In the genomic region with DNA sequence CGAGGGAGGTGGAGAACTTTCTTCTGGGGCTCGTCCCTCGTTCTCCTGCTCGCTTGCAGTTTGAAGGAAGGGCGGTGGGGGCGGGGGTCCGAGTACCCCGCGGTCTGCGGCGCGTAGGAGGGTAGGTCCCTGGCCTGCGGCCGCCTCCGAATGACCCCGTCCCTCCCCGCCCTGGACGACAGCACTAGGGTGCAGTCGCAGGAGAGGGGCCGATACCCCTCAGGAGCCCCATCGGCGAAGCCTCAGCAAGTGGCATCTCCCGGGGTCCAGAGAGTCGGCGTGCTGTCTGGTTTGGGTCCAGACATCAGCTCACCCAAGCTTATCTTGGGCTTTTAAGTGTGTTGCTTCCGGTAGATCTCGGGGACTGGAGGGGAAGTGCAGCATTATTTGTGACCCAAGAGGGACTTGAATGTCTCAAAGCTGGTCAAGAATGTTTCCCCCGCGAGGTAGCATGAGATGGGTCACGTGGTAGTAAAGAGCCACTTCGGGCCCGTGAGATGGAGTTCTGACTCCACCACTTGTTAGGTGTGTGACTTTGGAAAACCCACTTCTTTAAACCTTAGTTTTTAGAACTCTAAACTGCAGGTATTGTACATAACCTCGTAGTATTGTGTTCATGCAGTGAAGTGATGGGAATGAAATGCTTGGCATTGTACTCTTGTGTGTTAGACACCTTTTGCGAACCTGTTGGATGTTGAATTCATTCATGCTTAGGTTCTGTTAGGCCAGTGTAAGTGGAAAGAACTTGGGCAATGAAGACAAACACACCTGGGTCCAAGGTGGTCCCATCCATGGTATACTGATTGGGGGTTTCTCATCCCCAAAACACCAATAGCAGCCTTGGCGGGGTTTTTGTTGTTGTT, we compare ENCODE assay signal across 8 cellular contexts. TPM values are rescaled to one million over a fixed set of nuclear protein-coding genes. Genes with fewer than 3 reads are reported as not detected.
DNase-seq lines count a peak whose midpoint lies in the region; ATAC-seq and TF ChIP-seq lines count a peak whose summit lies in the region.

No MANE protein-coding gene starts in this region.

- POLR2A ChIA-PET in CD4-positive, alpha-beta memory T cell (lab: Charles Lee; ENCODE audit: partially characterized antibody), result interaction anchor here (1.3 kb wide), 1 partner anchor 204 kb away, joined by 4 read pairs; a partner anchor contains a TSS
- POLR2A ChIA-PET in activated CD4-positive, alpha-beta memory T cell treated with anti-CD3 and anti-CD28 coated beads, Interleukin-2, amount 10 ng/mL, durations not matched to agents 7 days and 5 days (lab: Charles Lee), result interaction anchor here (1.2 to 1.5 kb wide), 2 partner anchors 95 to 205 kb away, joined by 4 to 5 read pairs; a partner anchor contains a TSS
- POLR2A ChIA-PET in RWPE1 (lab: Yijun Ruan, JAX; ENCODE audit: low non-redundant PET), result no interaction called here

- peaks cover 18 to 34% (median 24%) of the 10 kb centered on the region in 4 donors for H3K4me1 Mint-ChIP-seq in CD4-positive, alpha-beta memory T cell
- peaks cover 13% of the 10 kb centered on the region for H3K4me1 Mint-ChIP-seq in activated CD4-positive, alpha-beta memory T cell treated with anti-CD3 and anti-CD28 coated beads, Interleukin-2, amount 10 ng/mL, durations not matched to agents 7 days and 5 days
- peaks cover 5 to 24% of the 10 kb centered on the region in 2 donors for H3K4me1 Mint-ChIP-seq in natural killer cell

- TF ChIP-seq CTCF in natural killer cell (IDR thresholded peaks at IDR 0.05), result no peak
- TF ChIP-seq CTCF in vagina (IDR thresholded peaks at IDR 0.05), result no peak
- TF ChIP-seq CTCF in RWPE1 (conservative IDR thresholded peaks at IDR 0.05; ENCODE audit: low read depth), result no peak

- H3K9me3 Mint-ChIP-seq in CD4-positive, alpha-beta memory T cell, result no peaks in the 10 kb centered on the region
- H3K9me3 Mint-ChIP-seq in activated CD4-positive, alpha-beta memory T cell treated with anti-CD3 and anti-CD28 coated beads, Interleukin-2, amount 10 ng/mL, durations not matched to agents 7 days and 5 days, result no peaks in the 10 kb centered on the region
- H3K9me3 Mint-ChIP-seq in natural killer cell, result no peaks in the 10 kb centered on the region

- intact Hi-C loops in CD4-positive, alpha-beta memory T cell (cut with micrococcal nuclease), result loop anchor here (1.0 to 5.0 kb wide), 5 partner anchors 57 to 1045 kb away; a partner anchor contains a TSS
- intact Hi-C loops in natural killer cell (cut with micrococcal nuclease), result loop anchor here (1.0 kb wide), 2 partner anchors 176 to 204 kb away; a partner anchor contains a TSS
- intact Hi-C loops in vagina (cut with DNase I), result loop anchor here (2.0 kb wide), 1 partner anchor 175 kb away; no protein-coding TSS in a partner anchor

- H3K9me3 ChIP-seq in CD4-positive, alpha-beta memory T cell (ENCODE audit: control insufficient read depth in 1 of 2, low read length in 2 of 2), result no peaks in the 10 kb centered on the region
- H3K9me3 ChIP-seq in MG63 (no peaks in the 10 kb centered on the region), esophagus (ENCODE audit: control insufficient read depth in 2 of 2, insufficient read depth in 1 of 2, low read depth in 1 of 2, low read length in 1 of 2) (peaks cover 0 to 2% of the 10 kb centered on the region in 2 donors), vagina (no peaks in the 10 kb centered on the region)

- H3K27me3 ChIP-seq in CD4-positive, alpha-beta memory T cell (ENCODE audit: insufficient read depth, low read length), result no peaks in the 10 kb centered on the region
- H3K27me3 ChIP-seq in MG63 (peaks cover 6% of the 10 kb centered on the region), esophagus (ENCODE audit: control insufficient read depth in 1 of 2, insufficient read depth in 2 of 2, low read length in 2 of 2) (no peaks in the 10 kb centered on the region), vagina (no peaks in the 10 kb centered on the region)

- TF ChIP-seq POLR2A in vagina (IDR thresholded peaks at IDR 0.05), result no peak

- H3K27ac Mint-ChIP-seq in CD4-positive, alpha-beta memory T cell, result peak overlapping the region; percentile 47 to 90 (median 86)
- no peak overlapping the region for H3K27ac Mint-ChIP-seq in activated CD4-positive, alpha-beta memory T cell treated with anti-CD3 and anti-CD28 coated beads, Interleukin-2, amount 10 ng/mL, durations not matched to agents 7 days and 5 days
- peak overlapping the region; percentile 31 to 71 for H3K27ac Mint-ChIP-seq in natural killer cell

- peak; percentile 23 to 48 (median 26) for DNase-seq in CD4-positive, alpha-beta memory T cell
- no peak for DNase-seq in MG63
- DNase-seq in activated CD4-positive, alpha-beta memory T cell treated with anti-CD3 and anti-CD28 coated beads, Interleukin-2, amount 10 ng/mL, durations not matched to agents 7 days and 5 days, result peak; percentile 25
- DNase-seq in natural killer cell, result peak; percentile 30
- no peak for DNase-seq in vagina (ENCODE audit: extremely low spot score in 2 of 2)
- DNase-seq in RWPE1 (ENCODE audit: low spot score), result no peak

- peak overlapping the region; percentile 85 to 93 (median 89) for H3K4me3 Mint-ChIP-seq in CD4-positive, alpha-beta memory T cell
- peak overlapping the region; percentile 70 for H3K4me3 Mint-ChIP-seq in activated CD4-positive, alpha-beta memory T cell treated with anti-CD3 and anti-CD28 coated beads, Interleukin-2, amount 10 ng/mL, durations not matched to agents 7 days and 5 days
- H3K4me3 Mint-ChIP-seq in natural killer cell, result peak overlapping the region; percentile 79

- peaks cover 0 to 3% of the 10 kb centered on the region in 2 donors for H3K27me3 Mint-ChIP-seq in CD4-positive, alpha-beta memory T cell
- H3K27me3 Mint-ChIP-seq in activated CD4-positive, alpha-beta memory T cell treated with anti-CD3 and anti-CD28 coated beads, Interleukin-2, amount 10 ng/mL, durations not matched to agents 7 days and 5 days, result peaks cover 39% of the 10 kb centered on the region
- H3K27me3 Mint-ChIP-seq in natural killer cell (ENCODE audit: low read depth in 2 of 2), result peaks cover 0 to 20% of the 10 kb centered on the region in 2 donors

- no peaks in the 10 kb centered on the region for H3K36me3 ChIP-seq in CD4-positive, alpha-beta memory T cell (ENCODE audit: insufficient read depth, low read length)
- H3K36me3 ChIP-seq in MG63 (no peaks in the 10 kb centered on the region), esophagus (ENCODE audit: control insufficient read depth in 2 of 2, insufficient read depth in 2 of 2, low read length in 1 of 2) (no peaks in the 10 kb centered on the region), vagina (no peaks in the 10 kb centered on the region)

- peak overlapping the region; percentile 39 to 44 for H3K4me3 ChIP-seq in CD4-positive, alpha-beta memory T cell (ENCODE audit: low read length in 2 of 2)
- peak overlapping the region; percentile 39 for H3K4me3 ChIP-seq in MG63
- H3K4me3 ChIP-seq in esophagus (ENCODE audit: low read depth in 1 of 2, low read length in 2 of 2), result peak overlapping the region; percentile 83 to 85
- peak overlapping the region; percentile 83 to 85 for H3K4me3 ChIP-seq in vagina

- 10 to 11% methylated on average over 35 of the region's 35 CpGs for WGBS in esophagus, 2 donors

- H3K4me1 ChIP-seq in CD4-positive, alpha-beta memory T cell (ENCODE audit: insufficient read depth, low read length), result peaks cover 10% of the 10 kb centered on the region
- no peaks in the 10 kb centered on the region for H3K4me1 ChIP-seq in esophagus (ENCODE audit: control insufficient read depth in 2 of 2, insufficient read depth in 2 of 2, low read length in 1 of 2)
- peaks cover 19% of the 10 kb centered on the region for H3K4me1 ChIP-seq in vagina

- CTCF ChIA-PET in CD4-positive, alpha-beta memory T cell (lab: Charles Lee; ENCODE audit: partially characterized antibody), result interaction anchor here (0.8 to 1.7 kb wide), 7 partner anchors 13 to 205 kb away, joined by 3 to 15 read pairs (median 4); a partner anchor contains a TSS
- CTCF ChIA-PET in activated CD4-positive, alpha-beta memory T cell treated with anti-CD3 and anti-CD28 coated beads, Interleukin-2, amount 10 ng/mL, durations not matched to agents 7 days and 5 days (lab: Charles Lee), result interaction anchor here (0.6 to 1.3 kb wide), 8 partner anchors 17 to 217 kb away, joined by 3 to 5 read pairs (median 4); no protein-coding TSS in a partner anchor
- CTCF ChIA-PET in RWPE1 (lab: Yijun Ruan, JAX), result interaction anchor here (0.6 kb wide), 1 partner anchor 77 kb away, joined by 5 read pairs; no protein-coding TSS in a partner anchor

- H3K36me3 Mint-ChIP-seq in CD4-positive, alpha-beta memory T cell, result peaks cover 0 to 3% of the 10 kb centered on the region in 2 donors
- no peaks in the 10 kb centered on the region for H3K36me3 Mint-ChIP-seq in activated CD4-positive, alpha-beta memory T cell treated with anti-CD3 and anti-CD28 coated beads, Interleukin-2, amount 10 ng/mL, durations not matched to agents 7 days and 5 days (ENCODE audit: low read depth)
- H3K36me3 Mint-ChIP-seq in natural killer cell, result no peaks in the 10 kb centered on the region

- peak overlapping the region; percentile 37 for H3K27ac ChIP-seq in CD4-positive, alpha-beta memory T cell (ENCODE audit: low read depth, low read length)
- H3K27ac ChIP-seq in esophagus (ENCODE audit: low read depth in 2 of 2, low read length in 1 of 2) (no peak overlapping the region), vagina (peak overlapping the region; percentile 77), RWPE1 (no peak overlapping the region)

- ATAC-seq in GM21447 (IDR thresholded peaks at IDR 0.05; ENCODE audit: unreplicated experiment), result peak; percentile 48
- peak; percentile 16 to 38 (median 31) for ATAC-seq in natural killer cell

RNA-seq across cellular contexts. Expression of a gene that starts 0.9 kb away (rescaled TPM):
- total RNA-seq in CD4-positive, alpha-beta memory T cell, result 1 to 10 TPM; 4.4 to 5.8 TPM
- polyA plus RNA-seq in CD4-positive, alpha-beta memory T cell, result 1 to 10 TPM; 2.8 to 4.2 TPM
- 0.27 and 7.1 TPM in 2 replicates for total RNA-seq in MG63 (2014; rRNA removed; shearing (Covaris generic); ENCODE audit: low replicate concordance)
- total RNA-seq in activated CD4-positive, alpha-beta memory T cell treated with anti-CD3 and anti-CD28 coated beads, Interleukin-2, amount 10 ng/mL, durations not matched to agents 7 days and 5 days, result 1 to 10 TPM; 4.2 to 4.8 TPM
- 1 to 10 TPM; 2.9 to 5.8 TPM for polyA plus RNA-seq in esophagus
- total RNA-seq in natural killer cell, result 1 to 10 TPM; 4.5 to 9.0 (median 4.6) TPM
- 13.3 TPM for total RNA-seq in vagina

RNA-seq across cellular contexts. Expression of a gene that starts 21.8 kb away (rescaled TPM):
- total RNA-seq in CD4-positive, alpha-beta memory T cell, result 1 to 10 TPM; 5.9 to 6.8 TPM
- polyA plus RNA-seq in CD4-positive, alpha-beta memory T cell, result 1 to 10 TPM; 3.1 to 3.8 TPM
- 1.1 and 1.8 TPM in 2 replicates for total RNA-seq in MG63 (2014; rRNA removed; shearing (Covaris generic); ENCODE audit: low replicate concordance)
- 10 to 100 TPM; 11.3 to 11.6 TPM for total RNA-seq in activated CD4-positive, alpha-beta memory T cell treated with anti-CD3 and anti-CD28 coated beads, Interleukin-2, amount 10 ng/mL, durations not matched to agents 7 days and 5 days
- 10 to 100 TPM; 14.4 to 22.4 TPM for polyA plus RNA-seq in esophagus
- total RNA-seq in natural killer cell, result 1 to 10 TPM in 2 of 3 donors, under 1 TPM in 1; 0.43 to 4.4 (median 1.8) TPM
- total RNA-seq in vagina, result 6.4 TPM

Comparison
In these comparisons a context has a peak if more than half of its experiments do, and no peak if none do; other contexts are left out.
1. DNase-seq: peak in CD4-positive, alpha-beta memory T cell (5 of 5), activated CD4-positive, alpha-beta memory T cell treated with anti-CD3 and anti-CD28 coated beads, Interleukin-2, amount 10 ng/mL, durations not matched to agents 7 days and 5 days (single experiment) and natural killer cell (single experiment); none in MG63 (single experiment), vagina (0 of 2) and RWPE1 (single experiment).
2. H3K27ac ChIP-seq: peak in CD4-positive, alpha-beta memory T cell (single experiment) and vagina (single experiment); none in esophagus (0 of 2) and RWPE1 (single experiment).
3. Peak in every context shown above with its lines, with median percentiles within 50 percentile points of each other: H3K4me3 ChIP-seq and H3K4me3 Mint-ChIP-seq.